Comparison of ENCODE assay signal across 1 cellular context in the genomic region with DNA sequence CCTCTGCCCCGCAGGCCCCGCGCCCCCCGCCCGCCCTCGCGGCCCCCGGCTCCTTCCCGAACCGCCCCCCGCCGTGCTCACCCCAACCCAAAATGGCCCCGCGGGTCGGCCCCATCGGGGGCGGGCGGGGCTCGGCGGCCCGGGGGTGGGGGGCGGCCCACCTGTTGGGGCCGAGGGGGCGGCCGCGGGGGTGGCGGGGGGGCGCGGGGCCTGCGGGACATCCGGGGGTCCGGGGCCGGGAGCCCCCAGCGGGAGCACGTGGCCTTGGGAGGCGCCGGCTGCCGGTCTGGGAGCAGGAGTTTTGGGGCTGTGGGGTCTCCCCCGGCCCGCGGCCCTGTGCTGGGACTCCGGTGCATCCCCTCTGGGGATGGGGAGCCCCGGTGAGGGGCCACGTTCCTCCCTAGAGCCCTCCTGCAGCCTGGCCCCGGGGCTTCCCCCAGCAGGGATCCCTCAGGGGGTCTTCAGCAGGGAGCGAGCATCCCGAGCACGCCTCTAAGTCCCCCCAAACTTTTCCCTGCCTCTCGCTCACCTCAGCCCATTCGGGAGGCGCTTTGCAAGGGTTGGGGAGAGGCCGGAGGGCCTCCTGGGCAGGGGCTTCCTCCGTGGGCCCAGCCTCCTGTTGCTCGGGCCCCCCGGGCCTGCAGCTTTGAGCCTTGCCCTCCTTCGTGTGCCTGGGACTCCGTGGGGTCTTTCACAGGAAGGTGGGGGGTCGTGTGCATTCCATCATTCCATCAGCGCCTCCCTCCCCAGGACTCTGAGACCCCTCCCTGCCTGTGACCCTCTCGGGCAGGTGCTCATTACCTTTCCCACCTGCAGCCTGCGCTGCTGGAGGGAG.
TF ChIP-seq lines count a peak whose summit lies in the region.

No MANE protein-coding gene starts in this region.

TF ChIP-seq in K562, 482 proteins besides CTCF, POLR2A, EP300 and RAD21:
- TF ChIP-seq ZNF696 (CRISPR knock-in tag; conservative IDR thresholded peaks at IDR 0.05) (no peak), PHB2 (IDR thresholded peaks at IDR 0.05; ENCODE audit: low read depth) (no peak), ZNF589 (CRISPR knock-in tag; IDR thresholded peaks at IDR 0.05; ENCODE audit: low read depth) (no peak), TSC22D4 (tag; IDR thresholded peaks at IDR 0.05) (no peak), TCF3 (CRISPR knock-in tag; IDR thresholded peaks at IDR 0.05) (no peak), SP2 (IDR thresholded peaks at IDR 0.05; ENCODE audit: extremely low read depth, low read depth, low read length, poor library complexity, severe bottlenecking) (no peak), KAT2B (IDR thresholded peaks at IDR 0.05; ENCODE audit: low read depth, low read length) (no peak), ZNF75A (CRISPR knock-in tag; IDR thresholded peaks at IDR 0.05) (no peak), MCM3 (IDR thresholded peaks at IDR 0.05) (no peak), RBBP5 (IDR thresholded peaks at IDR 0.05; ENCODE audit: borderline replicate concordance, insufficient read depth, low read length, poor library complexity, severe bottlenecking) (peak; percentile 27), HNRNPL (IDR thresholded peaks at IDR 0.05; ENCODE audit: low read depth, low read length) (no peak), SMAD4 (CRISPR knock-in tag; conservative IDR thresholded peaks at IDR 0.05) (no peak), KLF6 (CRISPR knock-in tag; IDR thresholded peaks at IDR 0.05; ENCODE audit: borderline replicate concordance) (no peak), CC2D1A (IDR thresholded peaks at IDR 0.05) (no peak), POLR2G (IDR thresholded peaks at IDR 0.05; ENCODE audit: low read depth, low read length) (peak; percentile 53), RBFOX2 (IDR thresholded peaks at IDR 0.05; ENCODE audit: low read depth, low read length) (peak; percentile 53), SIN3A (IDR thresholded peaks at IDR 0.05; ENCODE audit: borderline replicate concordance in 2 of 2, control insufficient read depth in 1 of 2, low read depth in 2 of 2, low read length in 2 of 2) (no peak)
- TF ChIP-seq, protein P1, sequence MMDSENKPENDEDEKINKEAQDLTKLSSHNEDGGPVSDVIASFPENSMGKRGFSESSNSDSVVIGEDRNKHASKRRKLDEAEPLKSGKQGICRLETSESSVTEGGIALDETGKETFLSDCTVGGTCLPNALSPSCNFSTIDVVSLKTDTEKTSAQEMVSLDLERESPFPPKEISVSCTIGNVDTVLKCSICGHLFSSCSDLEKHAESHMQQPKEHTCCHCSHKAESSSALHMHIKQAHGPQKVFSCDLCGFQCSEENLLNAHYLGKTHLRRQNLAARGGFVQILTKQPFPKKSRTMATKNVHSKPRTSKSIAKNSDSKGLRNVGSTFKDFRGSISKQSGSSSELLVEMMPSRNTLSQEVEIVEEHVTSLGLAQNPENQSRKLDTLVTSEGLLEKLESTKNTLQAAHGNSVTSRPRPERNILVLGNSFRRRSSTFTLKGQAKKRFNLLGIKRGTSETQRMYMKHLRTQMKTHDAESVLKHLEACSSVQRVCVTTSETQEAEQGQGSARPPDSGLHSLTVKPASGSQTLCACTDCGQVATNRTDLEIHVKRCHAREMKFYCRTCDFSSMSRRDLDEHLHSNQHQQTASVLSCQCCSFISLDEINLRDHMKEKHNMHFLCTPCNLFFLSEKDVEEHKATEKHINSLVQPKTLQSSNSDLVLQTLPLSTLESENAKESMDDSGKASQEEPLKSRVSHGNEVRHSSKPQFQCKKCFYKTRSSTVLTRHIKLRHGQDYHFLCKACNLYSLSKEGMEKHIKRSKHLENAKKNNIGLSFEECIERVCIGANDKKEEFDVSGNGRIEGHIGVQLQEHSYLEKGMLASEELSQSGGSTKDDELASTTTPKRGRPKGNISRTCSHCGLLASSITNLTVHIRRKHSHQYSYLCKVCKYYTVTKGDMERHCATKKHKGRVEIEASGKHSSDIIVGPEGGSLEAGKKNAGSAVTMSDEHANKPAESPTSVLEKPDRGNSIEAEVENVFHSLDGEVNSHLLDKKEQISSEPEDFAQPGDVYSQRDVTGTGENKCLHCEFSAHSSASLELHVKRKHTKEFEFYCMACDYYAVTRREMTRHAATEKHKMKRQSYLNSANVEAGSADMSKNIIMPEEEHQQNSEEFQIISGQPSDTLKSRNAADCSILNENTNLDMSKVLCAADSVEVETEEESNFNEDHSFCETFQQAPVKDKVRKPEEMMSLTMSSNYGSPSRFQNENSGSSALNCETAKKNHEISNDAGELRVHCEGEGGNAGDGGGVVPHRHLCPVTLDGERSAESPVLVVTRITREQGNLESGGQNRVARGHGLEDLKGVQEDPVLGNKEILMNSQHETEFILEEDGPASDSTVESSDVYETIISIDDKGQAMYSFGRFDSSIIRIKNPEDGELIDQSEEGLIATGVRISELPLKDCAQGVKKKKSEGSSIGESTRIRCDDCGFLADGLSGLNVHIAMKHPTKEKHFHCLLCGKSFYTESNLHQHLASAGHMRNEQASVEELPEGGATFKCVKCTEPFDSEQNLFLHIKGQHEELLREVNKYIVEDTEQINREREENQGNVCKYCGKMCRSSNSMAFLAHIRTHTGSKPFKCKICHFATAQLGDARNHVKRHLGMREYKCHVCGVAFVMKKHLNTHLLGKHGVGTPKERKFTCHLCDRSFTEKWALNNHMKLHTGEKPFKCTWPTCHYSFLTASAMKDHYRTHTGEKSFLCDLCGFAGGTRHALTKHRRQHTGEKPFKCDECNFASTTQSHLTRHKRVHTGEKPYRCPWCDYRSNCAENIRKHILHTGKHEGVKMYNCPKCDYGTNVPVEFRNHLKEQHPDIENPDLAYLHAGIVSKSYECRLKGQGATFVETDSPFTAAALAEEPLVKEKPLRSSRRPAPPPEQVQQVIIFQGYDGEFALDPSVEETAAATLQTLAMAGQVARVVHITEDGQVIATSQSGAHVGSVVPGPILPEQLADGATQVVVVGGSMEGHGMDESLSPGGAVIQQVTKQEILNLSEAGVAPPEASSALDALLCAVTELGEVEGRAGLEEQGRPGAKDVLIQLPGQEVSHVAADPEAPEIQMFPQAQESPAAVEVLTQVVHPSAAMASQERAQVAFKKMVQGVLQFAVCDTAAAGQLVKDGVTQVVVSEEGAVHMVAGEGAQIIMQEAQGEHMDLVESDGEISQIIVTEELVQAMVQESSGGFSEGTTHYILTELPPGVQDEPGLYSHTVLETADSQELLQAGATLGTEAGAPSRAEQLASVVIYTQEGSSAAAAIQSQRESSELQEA (IDR thresholded peaks at IDR 0.05; ENCODE audit: low read depth), result no peak
- TF ChIP-seq, protein P2, sequence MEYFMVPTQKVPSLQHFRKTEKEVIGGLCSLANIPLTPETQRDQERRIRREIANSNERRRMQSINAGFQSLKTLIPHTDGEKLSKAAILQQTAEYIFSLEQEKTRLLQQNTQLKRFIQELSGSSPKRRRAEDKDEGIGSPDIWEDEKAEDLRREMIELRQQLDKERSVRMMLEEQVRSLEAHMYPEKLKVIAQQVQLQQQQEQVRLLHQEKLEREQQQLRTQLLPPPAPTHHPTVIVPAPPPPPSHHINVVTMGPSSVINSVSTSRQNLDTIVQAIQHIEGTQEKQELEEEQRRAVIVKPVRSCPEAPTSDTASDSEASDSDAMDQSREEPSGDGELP (CRISPR knock-in tag; IDR thresholded peaks at IDR 0.05; ENCODE audit: borderline replicate concordance), result 0 out of 2 replicates have a peak, but pooled peaks have one; percentile 11
- TF ChIP-seq, protein P3, sequence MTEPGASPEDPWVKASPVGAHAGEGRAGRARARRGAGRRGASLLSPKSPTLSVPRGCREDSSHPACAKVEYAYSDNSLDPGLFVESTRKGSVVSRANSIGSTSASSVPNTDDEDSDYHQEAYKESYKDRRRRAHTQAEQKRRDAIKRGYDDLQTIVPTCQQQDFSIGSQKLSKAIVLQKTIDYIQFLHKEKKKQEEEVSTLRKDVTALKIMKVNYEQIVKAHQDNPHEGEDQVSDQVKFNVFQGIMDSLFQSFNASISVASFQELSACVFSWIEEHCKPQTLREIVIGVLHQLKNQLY (CRISPR knock-in tag; conservative IDR thresholded peaks at IDR 0.05), result no peak
